16 cellular contexts compared by ENCODE assay signal in genomic region chr19:49091391-49092038, GRCh38. TPM values are rescaled to one million over a fixed set of nuclear protein-coding genes. Genes with fewer than 3 reads are reported as not detected.
DNase-seq lines count a peak whose midpoint lies in the region; ATAC-seq and TF ChIP-seq lines count a peak whose summit lies in the region.
"Had no signal": no experiment of that assay in that cellular context is flagged by ENCODE, and none has a peak within 500 bp of the region (broad histone marks: within the 10 kb centered on the region; RNA-seq: fewer than 3 reads in every experiment).

No MANE protein-coding gene starts in this region.

- intact Hi-C loops in activated CD4-positive, alpha-beta T cell treated with anti-CD3 and anti-CD28 coated beads for 36 hours (cut with DNase I, micrococcal nuclease) = no loop called here
- intact Hi-C loops in CD4-positive, alpha-beta T cell (cut with DNase I, micrococcal nuclease) = no loop called here
- intact Hi-C loops in prostate gland (cut with DNase I) = no loop called here

- no peak overlapping the region for H3K4me3 ChIP-seq in endodermal cell (ENCODE audit: low read length)
- no peak overlapping the region for H3K4me3 ChIP-seq in prostate gland
- H3K4me3 ChIP-seq: BLaER1 had no signal

- no peak for TF ChIP-seq POLR2A in prostate gland (IDR thresholded peaks at IDR 0.05)

- H3K4me1 ChIP-seq in endodermal cell (ENCODE audit: control insufficient read depth, insufficient read depth, low read length) = no peaks in the 10 kb centered on the region
- peaks cover 16% of the 10 kb centered on the region for H3K4me1 ChIP-seq in prostate gland (replicated peaks)

- peaks cover 90% of the 10 kb centered on the region for H3K36me3 ChIP-seq in endodermal cell (ENCODE audit: control insufficient read depth, insufficient read depth, low read length)
- H3K36me3 ChIP-seq in prostate gland = peaks cover 3 to 20% of the 10 kb centered on the region in 2 donors

- H3K4me1 Mint-ChIP-seq in activated CD4-positive, alpha-beta T cell treated with anti-CD3 and anti-CD28 coated beads for 36 hours = peaks cover 30% of the 10 kb centered on the region
- H3K4me1 Mint-ChIP-seq in CD4-positive, alpha-beta T cell (ENCODE audit: low read depth) = peaks cover 37% of the 10 kb centered on the region
- H3K4me1 Mint-ChIP-seq in activated T-helper 17 cell treated with anti-CD3 and anti-CD28 coated beads, Interleukin-2, amount 50 U/mL, for 72 hours = peaks cover 28% of the 10 kb centered on the region
- peaks cover 10% of the 10 kb centered on the region for H3K4me1 Mint-ChIP-seq in endothelial cell (ENCODE audit: unreplicated experiment)
- peaks cover 3% of the 10 kb centered on the region for H3K4me1 Mint-ChIP-seq in endodermal cell

- ATAC-seq in activated CD4-positive, alpha-beta T cell treated with anti-CD3 and anti-CD28 coated beads for 36 hours = no peak
- no peak for ATAC-seq in CD4-positive, alpha-beta T cell (ENCODE audit: poor library complexity)
- peak; percentile 79 for ATAC-seq in activated T-helper 17 cell treated with anti-CD3 and anti-CD28 coated beads, Interleukin-2, amount 50 U/mL, for 72 hours (replicated peaks)
- ATAC-seq in HG03196 (IDR thresholded peaks at IDR 0.05; ENCODE audit: unreplicated experiment) = no peak
- ATAC-seq: HCT116 had no signal

- DNase-seq in activated CD4-positive, alpha-beta T cell treated with anti-CD3 and anti-CD28 coated beads for 36 hours = no peak
- DNase-seq in activated CD4-positive, alpha-beta T cell treated with anti-CD3 and anti-CD28 coated beads for 48 hours = no peak
- DNase-seq in CD4-positive, alpha-beta T cell = no peak
- no peak for DNase-seq in endothelial cell (ENCODE audit: low spot score)
- no peak for DNase-seq in endodermal cell
- DNase-seq in prostate gland (ENCODE audit: low spot score) = no peak
- DNase-seq: 8988T, DMS153, NCI-H1436, NCI-H2081, NCI-H510A treated with DMSO at 0.1 percent for 48 hours had no signal

- no peaks in the 10 kb centered on the region for H3K9me3 Mint-ChIP-seq in activated CD4-positive, alpha-beta T cell treated with anti-CD3 and anti-CD28 coated beads for 36 hours (ENCODE audit: low read depth)
- no peaks in the 10 kb centered on the region for H3K9me3 Mint-ChIP-seq in CD4-positive, alpha-beta T cell
- H3K9me3 Mint-ChIP-seq in activated T-helper 17 cell treated with anti-CD3 and anti-CD28 coated beads, Interleukin-2, amount 50 U/mL, for 72 hours = no peaks in the 10 kb centered on the region
- H3K9me3 Mint-ChIP-seq in endothelial cell (ENCODE audit: unreplicated experiment) = no peaks in the 10 kb centered on the region
- H3K9me3 Mint-ChIP-seq in endodermal cell = no peaks in the 10 kb centered on the region

- H3K27me3 ChIP-seq in CD4-positive, alpha-beta T cell (ENCODE audit: control insufficient read depth, insufficient read depth, low read length) = no peaks in the 10 kb centered on the region
- no peaks in the 10 kb centered on the region for H3K27me3 ChIP-seq in endodermal cell (ENCODE audit: control insufficient read depth, insufficient read depth, low read length, poor library complexity, severe bottlenecking)
- no peaks in the 10 kb centered on the region for H3K27me3 ChIP-seq in prostate gland (replicated peaks; ENCODE audit: insufficient read depth)
- H3K27me3 ChIP-seq: BLaER1 had no signal

- H3K4me3 Mint-ChIP-seq in activated CD4-positive, alpha-beta T cell treated with anti-CD3 and anti-CD28 coated beads for 36 hours = no peak overlapping the region
- peak overlapping the region; percentile 48 for H3K4me3 Mint-ChIP-seq in CD4-positive, alpha-beta T cell
- H3K4me3 Mint-ChIP-seq in activated T-helper 17 cell treated with anti-CD3 and anti-CD28 coated beads, Interleukin-2, amount 50 U/mL, for 72 hours = peak overlapping the region; percentile 18
- H3K4me3 Mint-ChIP-seq in endothelial cell (ENCODE audit: unreplicated experiment) (peak overlapping the region; percentile 60), endodermal cell (no peak overlapping the region)

- H3K9ac ChIP-seq in endodermal cell (ENCODE audit: extremely low read depth, low read length, poor library complexity, severe bottlenecking) = no peak overlapping the region

- H3K27ac Mint-ChIP-seq in activated CD4-positive, alpha-beta T cell treated with anti-CD3 and anti-CD28 coated beads for 36 hours = peak overlapping the region; percentile 60
- peak overlapping the region; percentile 36 for H3K27ac Mint-ChIP-seq in CD4-positive, alpha-beta T cell
- H3K27ac Mint-ChIP-seq in activated T-helper 17 cell treated with anti-CD3 and anti-CD28 coated beads, Interleukin-2, amount 50 U/mL, for 72 hours = peak overlapping the region; percentile 72
- H3K27ac Mint-ChIP-seq in endothelial cell (ENCODE audit: unreplicated experiment) = peak overlapping the region; percentile 48
- no peak overlapping the region for H3K27ac Mint-ChIP-seq in endodermal cell

- peaks cover 62% of the 10 kb centered on the region for H3K36me3 Mint-ChIP-seq in activated CD4-positive, alpha-beta T cell treated with anti-CD3 and anti-CD28 coated beads for 36 hours (ENCODE audit: low read depth)
- H3K36me3 Mint-ChIP-seq in CD4-positive, alpha-beta T cell (ENCODE audit: low read depth) = peaks cover 82% of the 10 kb centered on the region
- peaks cover 94% of the 10 kb centered on the region for H3K36me3 Mint-ChIP-seq in activated T-helper 17 cell treated with anti-CD3 and anti-CD28 coated beads, Interleukin-2, amount 50 U/mL, for 72 hours (ENCODE audit: low read depth)
- H3K36me3 Mint-ChIP-seq in endothelial cell (ENCODE audit: low read depth, unreplicated experiment) (peaks cover 37% of the 10 kb centered on the region), endodermal cell (ENCODE audit: low read depth) (peaks cover 77% of the 10 kb centered on the region)

- POLR2A ChIA-PET in activated CD4-positive, alpha-beta T cell treated with anti-CD3 and anti-CD28 coated beads for 36 hours (lab: Charles Lee) = no interaction called here
- POLR2A ChIA-PET in CD4-positive, alpha-beta T cell (lab: Charles Lee) = no interaction called here

- CTCF ChIA-PET in activated CD4-positive, alpha-beta T cell treated with anti-CD3 and anti-CD28 coated beads for 36 hours (lab: Charles Lee) = interaction anchor here (0.6 kb wide), 1 partner anchor 665 kb away, joined by 3 read pairs; no protein-coding TSS in a partner anchor
- CTCF ChIA-PET in CD4-positive, alpha-beta T cell (lab: Charles Lee) = no interaction called here

- H3K9me3 ChIP-seq in CD4-positive, alpha-beta T cell (ENCODE audit: control insufficient read depth, low read length) = no peaks in the 10 kb centered on the region
- H3K9me3 ChIP-seq in endodermal cell (ENCODE audit: control insufficient read depth, low read length) (no peaks in the 10 kb centered on the region), prostate gland (no peaks in the 10 kb centered on the region)
- H3K9me3 ChIP-seq: BLaER1 had no signal

- no peak overlapping the region for H3K27ac ChIP-seq in CD4-positive, alpha-beta T cell (ENCODE audit: low read depth, low read length)
- H3K27ac ChIP-seq in endodermal cell (ENCODE audit: low read depth, low read length) = no peak overlapping the region
- no peak overlapping the region for H3K27ac ChIP-seq in prostate gland
- H3K27ac ChIP-seq: BLaER1 had no signal

- TF ChIP-seq CTCF in CD4-positive, alpha-beta T cell (IDR thresholded peaks at IDR 0.05) = no peak
- TF ChIP-seq CTCF in endothelial cell (IDR thresholded peaks at IDR 0.05; ENCODE audit: unreplicated experiment) = no peak
- no peak for TF ChIP-seq CTCF in endodermal cell (conservative IDR thresholded peaks at IDR 0.05)
- TF ChIP-seq CTCF in prostate gland (IDR thresholded peaks at IDR 0.05) = no peak

- H3K27me3 Mint-ChIP-seq in activated CD4-positive, alpha-beta T cell treated with anti-CD3 and anti-CD28 coated beads for 36 hours = no peaks in the 10 kb centered on the region
- no peaks in the 10 kb centered on the region for H3K27me3 Mint-ChIP-seq in CD4-positive, alpha-beta T cell
- no peaks in the 10 kb centered on the region for H3K27me3 Mint-ChIP-seq in activated T-helper 17 cell treated with anti-CD3 and anti-CD28 coated beads, Interleukin-2, amount 50 U/mL, for 72 hours
- H3K27me3 Mint-ChIP-seq in endothelial cell (ENCODE audit: unreplicated experiment) = peaks cover 9% of the 10 kb centered on the region
- H3K27me3 Mint-ChIP-seq in endodermal cell (ENCODE audit: insufficient read depth) = no peaks in the 10 kb centered on the region

- WGBS in endodermal cell (ENCODE audit: insufficient coverage in 1 of 2, insufficient read length in 1 of 2), 2 experiments = 95 to 96% methylated on average over 14 to 17 of the region's 17 CpGs
- WGBS in prostate gland = 93% methylated on average over 17 of the region's 17 CpGs

RNA-seq across cellular contexts. Expression of gene SNRNP70, which starts 6.3 kb away (rescaled TPM):
- total RNA-seq in activated CD4-positive, alpha-beta T cell treated with anti-CD3 and anti-CD28 coated beads for 36 hours = 100 to 1,000 TPM; 225 to 306 TPM
- 100 to 1,000 TPM; 375 to 397 TPM for total RNA-seq in CD4-positive, alpha-beta T cell
- 100 to 1,000 TPM; 114 to 204 TPM for total RNA-seq in activated T-helper 17 cell treated with anti-CD3 and anti-CD28 coated beads, Interleukin-2, amount 50 U/mL, for 72 hours
- total RNA-seq in endothelial cell (ENCODE audit: unreplicated experiment) (203 TPM), endodermal cell (100 to 1,000 TPM; 284 to 292 TPM), prostate gland (100 to 1,000 TPM; 318 to 391 TPM)
- 287 TPM for polyA plus RNA-seq in endodermal cell (2013, experiment 1 of 2)
- 262 TPM for polyA plus RNA-seq in endodermal cell (2013, experiment 2 of 2)

RNA-seq across cellular contexts. Expression of gene KCNA7, which starts 19.0 kb away (rescaled TPM):
- total RNA-seq in activated CD4-positive, alpha-beta T cell treated with anti-CD3 and anti-CD28 coated beads for 36 hours = not detected
- not detected for total RNA-seq in CD4-positive, alpha-beta T cell
- not detected for total RNA-seq in activated T-helper 17 cell treated with anti-CD3 and anti-CD28 coated beads, Interleukin-2, amount 50 U/mL, for 72 hours
- total RNA-seq in endothelial cell (ENCODE audit: unreplicated experiment) (not detected), endodermal cell (under 1 TPM in 1 of 2 donors, not detected in 1; 0.07 TPM), prostate gland (not detected)
- not detected for polyA plus RNA-seq in endodermal cell (2013, experiment 1 of 2)
- polyA plus RNA-seq in endodermal cell (2013, experiment 2 of 2) = not detected
- total RNA-seq: HT-29 had no signal

RNA-seq across cellular contexts. Expression of gene LIN7B, which starts 22.7 kb away (rescaled TPM):
- total RNA-seq in activated CD4-positive, alpha-beta T cell treated with anti-CD3 and anti-CD28 coated beads for 36 hours = 1 to 10 TPM; 3.5 to 4.3 TPM
- 1 to 10 TPM; 6.4 to 6.6 TPM for total RNA-seq in CD4-positive, alpha-beta T cell
- total RNA-seq in activated T-helper 17 cell treated with anti-CD3 and anti-CD28 coated beads, Interleukin-2, amount 50 U/mL, for 72 hours = 1 to 10 TPM; 4.1 to 4.7 TPM
- total RNA-seq in endothelial cell (ENCODE audit: unreplicated experiment) (5.8 TPM), endodermal cell (10 to 100 TPM in 1 of 2 donors, 1 to 10 TPM in 1; 9.5 to 14.9 TPM), prostate gland (10 to 100 TPM; 31.2 to 64.3 TPM)
- polyA plus RNA-seq in endodermal cell (2013, experiment 1 of 2) = 7.9 TPM
- polyA plus RNA-seq in endodermal cell (2013, experiment 2 of 2) = 8.4 TPM

RNA-seq across cellular contexts. Expression of gene NTF4, which starts 26.9 kb away (rescaled TPM):
- total RNA-seq in activated CD4-positive, alpha-beta T cell treated with anti-CD3 and anti-CD28 coated beads for 36 hours = not detected
- total RNA-seq in CD4-positive, alpha-beta T cell = not detected
- not detected for total RNA-seq in activated T-helper 17 cell treated with anti-CD3 and anti-CD28 coated beads, Interleukin-2, amount 50 U/mL, for 72 hours
- not detected for total RNA-seq in endothelial cell (ENCODE audit: unreplicated experiment)
- 1 to 10 TPM; 5.0 to 8.9 TPM for total RNA-seq in endodermal cell
- 3.1 TPM for polyA plus RNA-seq in endodermal cell (2013, experiment 1 of 2)
- 3.9 TPM for polyA plus RNA-seq in endodermal cell (2013, experiment 2 of 2)
- 10 to 100 TPM in 1 of 2 donors, 1 to 10 TPM in 1; 7.0 to 24.4 TPM for total RNA-seq in prostate gland
- total RNA-seq: HT-29 had no signal

RNA-seq across cellular contexts. Expression of gene C19orf73, which starts 27.4 kb away (rescaled TPM):
- 1 to 10 TPM; 1.7 to 2.0 TPM for total RNA-seq in activated CD4-positive, alpha-beta T cell treated with anti-CD3 and anti-CD28 coated beads for 36 hours
- total RNA-seq in CD4-positive, alpha-beta T cell = 1 to 10 TPM; 1.5 to 2.3 TPM
- 1 to 10 TPM in 1 of 2 donors, under 1 TPM in 1; 0.50 to 1.3 TPM for total RNA-seq in activated T-helper 17 cell treated with anti-CD3 and anti-CD28 coated beads, Interleukin-2, amount 50 U/mL, for 72 hours
- total RNA-seq in endothelial cell (ENCODE audit: unreplicated experiment) = 0.51 TPM
- total RNA-seq in endodermal cell = 1 to 10 TPM; 1.9 to 2.5 TPM
- 2.2 TPM for polyA plus RNA-seq in endodermal cell (2013, experiment 1 of 2)
- polyA plus RNA-seq in endodermal cell (2013, experiment 2 of 2) = 1.9 TPM
- 10 to 100 TPM in 1 of 2 donors, 1 to 10 TPM in 1; 2.2 to 11.1 TPM for total RNA-seq in prostate gland

Comparison
In these comparisons a context has a peak if more than half of its experiments do, and no peak if none do; other contexts are left out.
1. H3K4me3 Mint-ChIP-seq: peak in CD4-positive, alpha-beta T cell (single experiment), activated T-helper 17 cell treated with anti-CD3 and anti-CD28 coated beads, Interleukin-2, amount 50 U/mL, for 72 hours (single experiment) and endothelial cell (single experiment); none in activated CD4-positive, alpha-beta T cell treated with anti-CD3 and anti-CD28 coated beads for 36 hours (single experiment) and endodermal cell (single experiment).